1 cellular context compared by ENCODE assay signal in genomic region chr2:120442541-120442922, GRCh38.
TF ChIP-seq lines count a peak whose summit lies in the region.

No MANE protein-coding gene starts in this region.

TF ChIP-seq in H1, 55 proteins besides CTCF, POLR2A, EP300 and RAD21 (continued from another document):
- TF ChIP-seq ATF2 (IDR thresholded peaks at IDR 0.05; ENCODE audit: low read length), result no peak
- TF ChIP-seq CHD1 (IDR thresholded peaks at IDR 0.05; ENCODE audit: low read depth, low read length), result no peak
